1 cellular context compared by ENCODE assay signal in genomic region chr1:10529772-10530171, GRCh38.
TF ChIP-seq lines count a peak whose summit lies in the region.

No MANE protein-coding gene starts in this region.

TF ChIP-seq in HepG2, 621 proteins besides CTCF, POLR2A, EP300 and RAD21:
- TF ChIP-seq CBX1 (IDR thresholded peaks at IDR 0.05; ENCODE audit: low read depth) = no peak
- no peak for TF ChIP-seq ZNF468 (CRISPR knock-in tag; IDR thresholded peaks at IDR 0.05)
- TF ChIP-seq ZBTB25 (CRISPR knock-in tag; IDR thresholded peaks at IDR 0.05) = no peak
- no peak for TF ChIP-seq ZFAT (CRISPR knock-in tag; conservative IDR thresholded peaks at IDR 0.05)
- TF ChIP-seq ZNF549 (CRISPR knock-in tag; IDR thresholded peaks at IDR 0.05) = no peak
- no peak for TF ChIP-seq SNAPC2 (CRISPR knock-in tag; IDR thresholded peaks at IDR 0.05)
- no peak for TF ChIP-seq ZNF30 (CRISPR knock-in tag; IDR thresholded peaks at IDR 0.05)
- TF ChIP-seq ZNF652 (CRISPR knock-in tag; IDR thresholded peaks at IDR 0.05; ENCODE audit: borderline replicate concordance, low read depth) = peak; percentile 71
- no peak for TF ChIP-seq HNRNPH1 (optimal IDR thresholded peaks at IDR 0.05; ENCODE audit: low read depth, low read length)
